Comparison of ENCODE assay signal across 8 cellular contexts in the genomic region with DNA sequence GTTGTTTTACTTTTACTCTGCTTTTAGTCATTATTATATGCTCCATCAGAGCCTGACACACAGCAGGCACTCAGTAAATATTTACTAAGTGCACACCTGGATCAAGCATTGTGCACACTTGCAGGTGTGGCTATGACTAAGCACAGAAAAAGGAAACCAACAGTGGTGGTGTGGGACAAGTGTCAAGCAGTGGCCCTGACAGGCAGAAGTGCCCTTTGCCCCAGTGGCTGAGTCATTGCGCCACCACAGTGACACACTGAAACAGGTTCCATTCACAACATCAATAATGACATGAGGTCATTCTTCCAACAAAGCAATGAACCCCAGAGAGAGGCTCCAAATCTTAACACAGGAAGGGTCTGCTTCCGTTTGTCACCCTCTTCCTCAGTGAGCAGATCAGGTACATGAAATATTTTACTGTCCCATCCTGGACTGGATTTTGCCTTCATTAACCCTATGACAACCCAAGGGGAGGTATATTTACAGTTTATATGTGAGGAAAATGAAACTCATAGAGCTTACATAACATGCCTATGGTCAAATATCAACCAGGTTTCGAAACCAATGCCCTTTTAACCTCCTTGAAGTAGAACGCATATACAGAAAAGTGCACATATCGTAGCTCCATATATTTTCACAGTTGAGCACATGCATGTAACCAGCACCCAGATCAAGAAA.
DNase-seq lines count a peak whose midpoint lies in the region; ATAC-seq and TF ChIP-seq lines count a peak whose summit lies in the region.

No MANE protein-coding gene starts in this region.

- no peaks in the 10 kb centered on the region for H3K4me1 Mint-ChIP-seq in activated naive CD4-positive, alpha-beta T cell treated with anti-CD3 and anti-CD28 coated beads for 36 hours (ENCODE audit: low read depth)
- H3K4me1 Mint-ChIP-seq in natural killer cell, result peaks cover 0 to 7% of the 10 kb centered on the region in 2 donors

- intact Hi-C loops in activated naive CD4-positive, alpha-beta T cell treated with anti-CD3 and anti-CD28 coated beads for 36 hours (cut with micrococcal nuclease), result no loop called here
- intact Hi-C loops in natural killer cell (cut with micrococcal nuclease), result no loop called here

- DNase-seq in SKM-1 treated with dmso at 0.1 percent for 144 hours (lab: John Stamatoyannopoulos, UW; ENCODE audit: unreplicated experiment) (peak; percentile 48), SKM-1 (lab: John Stamatoyannopoulos, UW; ENCODE audit: unreplicated experiment) (no peak), NCI-H2029 treated with DMSO at 0.1 percent for 48 hours (lab: John Stamatoyannopoulos, UW) (peak; percentile 21), natural killer cell (no peak), OCI-M2 (lab: John Stamatoyannopoulos, UW; ENCODE audit: unreplicated experiment) (no peak)
- DNase-seq in activated naive CD4-positive, alpha-beta T cell treated with anti-CD3 and anti-CD28 coated beads for 36 hours, result peak; percentile 62
- DNase-seq in central memory CD4-positive, alpha-beta T cell, result no peak

- H3K9me3 Mint-ChIP-seq in activated naive CD4-positive, alpha-beta T cell treated with anti-CD3 and anti-CD28 coated beads for 36 hours, result no peaks in the 10 kb centered on the region
- H3K9me3 Mint-ChIP-seq in natural killer cell, result no peaks in the 10 kb centered on the region

- CTCF ChIA-PET in activated naive CD4-positive, alpha-beta T cell treated with anti-CD3 and anti-CD28 coated beads for 36 hours (lab: Charles Lee), result interaction anchor here (1.2 kb wide), 1 partner anchor 150 kb away, joined by 3 read pairs; no protein-coding TSS in a partner anchor

- TF ChIP-seq CTCF in natural killer cell (IDR thresholded peaks at IDR 0.05), result no peak

- ATAC-seq in HG02938 (IDR thresholded peaks at IDR 0.05; ENCODE audit: unreplicated experiment) (peak; percentile 95), natural killer cell (peak; percentile 42 to 80 (median 43))

- no peaks in the 10 kb centered on the region for H3K27me3 Mint-ChIP-seq in activated naive CD4-positive, alpha-beta T cell treated with anti-CD3 and anti-CD28 coated beads for 36 hours (ENCODE audit: low read depth)
- H3K27me3 Mint-ChIP-seq in natural killer cell (ENCODE audit: low read depth in 2 of 2), result no peaks in the 10 kb centered on the region

- no peak overlapping the region for H3K27ac Mint-ChIP-seq in activated naive CD4-positive, alpha-beta T cell treated with anti-CD3 and anti-CD28 coated beads for 36 hours
- no peak overlapping the region for H3K27ac Mint-ChIP-seq in natural killer cell

- H3K4me3 Mint-ChIP-seq in activated naive CD4-positive, alpha-beta T cell treated with anti-CD3 and anti-CD28 coated beads for 36 hours, result no peak overlapping the region
- no peak overlapping the region for H3K4me3 Mint-ChIP-seq in natural killer cell

- no peaks in the 10 kb centered on the region for H3K36me3 Mint-ChIP-seq in activated naive CD4-positive, alpha-beta T cell treated with anti-CD3 and anti-CD28 coated beads for 36 hours (ENCODE audit: low read depth)
- no peaks in the 10 kb centered on the region for H3K36me3 Mint-ChIP-seq in natural killer cell

Comparison
In these comparisons a context has a peak if more than half of its experiments do, and no peak if none do; other contexts are left out.
1. DNase-seq: peak in SKM-1 treated with dmso at 0.1 percent for 144 hours (single experiment), NCI-H2029 treated with DMSO at 0.1 percent for 48 hours (single experiment) and activated naive CD4-positive, alpha-beta T cell treated with anti-CD3 and anti-CD28 coated beads for 36 hours (single experiment); none in SKM-1 (single experiment), natural killer cell (single experiment), OCI-M2 (single experiment) and central memory CD4-positive, alpha-beta T cell (single experiment).